Comparison of ENCODE assay signal across 27 cellular contexts in genomic region chr11:1181858-1182535, GRCh38. TPM values are rescaled to one million over a fixed set of nuclear protein-coding genes. Genes with fewer than 3 reads are reported as not detected.
DNase-seq lines count a peak whose midpoint lies in the region; ATAC-seq, FAIRE-seq and TF ChIP-seq lines count a peak whose summit lies in the region.
"Had no signal": no experiment of that assay in that cellular context is flagged by ENCODE, and none has a peak within 500 bp of the region (broad histone marks: within the 10 kb centered on the region; RNA-seq: fewer than 3 reads in every experiment).

No MANE protein-coding gene starts in this region.

- H4K20me1 ChIP-seq in smooth muscle cell (ENCODE audit: low read depth) = no peaks in the 10 kb centered on the region

- H3K9ac ChIP-seq in kidney (ENCODE audit: low read length in 2 of 2) (no peak overlapping the region), smooth muscle cell (ENCODE audit: low read depth) (no peak overlapping the region)

- intact Hi-C loops in kidney (cut with DNase I) = no loop called here

- H2AFZ ChIP-seq in smooth muscle cell (ENCODE audit: low read depth) = no peak overlapping the region
- H2AFZ ChIP-seq: GM23338 had no signal

- no peak overlapping the region for H3K27ac Mint-ChIP-seq in activated T-cell treated with anti-CD3 and anti-CD28 coated beads, Interleukin-2, amount 50 U/mL, for 24 hours
- H3K27ac Mint-ChIP-seq: CD4-positive, alpha-beta T cell; GM23338; IgD-negative memory B cell had no signal

- no peaks in the 10 kb centered on the region for H3K4me1 Mint-ChIP-seq in activated T-cell treated with anti-CD3 and anti-CD28 coated beads, Interleukin-2, amount 50 U/mL, for 4 hours (ENCODE audit: low read depth)
- peaks cover 2% of the 10 kb centered on the region for H3K4me1 Mint-ChIP-seq in activated T-cell treated with anti-CD3 and anti-CD28 coated beads, Interleukin-2, amount 50 U/mL, for 24 hours (ENCODE audit: low read depth)
- H3K4me1 Mint-ChIP-seq: GM23338, IgD-negative memory B cell had no signal

- H3K4me2 ChIP-seq in smooth muscle cell = no peak overlapping the region
- H3K4me2 ChIP-seq: GM23338 had no signal

- WGBS in smooth muscle cell (ENCODE audit: low lambda C conversion rate) = 93% methylated on average over 40 of the region's 41 CpGs

- no peak for FAIRE-seq in kidney (lab: Jason Lieb, UNC)

- H3K36me3 ChIP-seq in kidney (ENCODE audit: control insufficient read depth in 1 of 2, insufficient read depth in 2 of 2, low read length in 2 of 2) (no peaks in the 10 kb centered on the region), smooth muscle cell (ENCODE audit: low read depth) (no peaks in the 10 kb centered on the region)
- H3K36me3 ChIP-seq: BE2C, MG63 had no signal

- no peak overlapping the region for H3K4me3 Mint-ChIP-seq in activated T-cell treated with anti-CD3 and anti-CD28 coated beads, Interleukin-2, amount 50 U/mL, for 4 hours
- no peak overlapping the region for H3K4me3 Mint-ChIP-seq in activated T-cell treated with anti-CD3 and anti-CD28 coated beads, Interleukin-2, amount 50 U/mL, for 24 hours
- H3K4me3 Mint-ChIP-seq: CD4-positive, alpha-beta T cell; GM23338 had no signal

- no peaks in the 10 kb centered on the region for H3K27me3 ChIP-seq in smooth muscle cell (ENCODE audit: low read depth)
- H3K27me3 ChIP-seq: BE2C had no signal

- no peaks in the 10 kb centered on the region for H3K9me3 Mint-ChIP-seq in activated T-cell treated with anti-CD3 and anti-CD28 coated beads, Interleukin-2, amount 50 U/mL, for 4 hours
- H3K9me3 Mint-ChIP-seq in activated T-cell treated with anti-CD3 and anti-CD28 coated beads, Interleukin-2, amount 50 U/mL, for 24 hours = no peaks in the 10 kb centered on the region
- H3K9me3 Mint-ChIP-seq: CD4-positive, alpha-beta T cell; IgD-negative memory B cell had no signal

- ATAC-seq in activated T-cell treated with anti-CD3 and anti-CD28 coated beads, Interleukin-2, amount 50 U/mL, for 4 hours = peak; percentile 32 to 34
- ATAC-seq: GM23338 had no signal

- TF ChIP-seq CTCF in kidney (IDR thresholded peaks at IDR 0.05; ENCODE audit: borderline replicate concordance, extremely low read depth, insufficient read depth) (no peak), smooth muscle cell (IDR thresholded peaks at IDR 0.05; ENCODE audit: borderline replicate concordance, insufficient read depth, poor library complexity, severe bottlenecking) (no peak)

- H3K4me3 ChIP-seq in kidney (ENCODE audit: low read length in 2 of 2) (no peak overlapping the region), smooth muscle cell (no peak overlapping the region)
- H3K4me3 ChIP-seq: GM23338, MG63 had no signal

- DNase-seq in activated T-cell treated with anti-CD3 and anti-CD28 coated beads, Interleukin-2, amount 50 U/mL, for 4 hours = no peak
- DNase-seq in activated T-cell treated with anti-CD3 and anti-CD28 coated beads, Interleukin-2, amount 50 U/mL, for 24 hours = no peak
- DNase-seq in stimulated activated CD4-positive, alpha-beta T cell treated with anti-CD3 and anti-CD28 coated beads, Interleukin-15, amount 100 ng/mL, for 24 hours = peak; percentile 14
- no peak for DNase-seq in stimulated activated CD4-positive, alpha-beta T cell treated with anti-CD3 and anti-CD28 coated beads, Interleukin-1b, Interleukin-23, amount 100 ng/mL, for 48 hours
- DNase-seq in kidney (peak; percentile 52), iPS-NIHi11 (ENCODE audit: low spot score) (no peak), smooth muscle cell (lab: John Stamatoyannopoulos, UW; ENCODE audit: unreplicated experiment) (no peak)
- DNase-seq in stimulated activated naive CD4-positive, alpha-beta T cell (lab: John Stamatoyannopoulos, UW) = no peak
- DNase-seq: BE2C; Calu3; DMS53; HCEC 1CT; Kasumi-1; MG63; NCI-H1092; NCI-H1436 treated with DMSO at 0.1 percent for 48 hours; NCI-H2029; NCI-H2171; NCI-H526; NK-92 treated with Interleukin-12 subunit alpha and Interleukin-12 subunit beta, amount 100 ng/mL, for 24 hours; OCI-M1; SIG-M5 had no signal

- H3K27ac ChIP-seq in kidney (ENCODE audit: low read depth in 2 of 2, low read length in 2 of 2) = no peak overlapping the region
- no peak overlapping the region for H3K27ac ChIP-seq in smooth muscle cell (ENCODE audit: low read depth)

- H3K79me2 ChIP-seq in smooth muscle cell (ENCODE audit: low read depth) = no peaks in the 10 kb centered on the region

- H3K27me3 Mint-ChIP-seq in activated T-cell treated with anti-CD3 and anti-CD28 coated beads, Interleukin-2, amount 50 U/mL, for 4 hours (ENCODE audit: low read depth) = peaks cover 2% of the 10 kb centered on the region
- no peaks in the 10 kb centered on the region for H3K27me3 Mint-ChIP-seq in activated T-cell treated with anti-CD3 and anti-CD28 coated beads, Interleukin-2, amount 50 U/mL, for 24 hours
- H3K27me3 Mint-ChIP-seq: CD4-positive, alpha-beta T cell; IgD-negative memory B cell had no signal

- H3F3A ChIP-seq in smooth muscle cell (ENCODE audit: low read depth) = no peaks in the 10 kb centered on the region

- no peaks in the 10 kb centered on the region for H3K36me3 Mint-ChIP-seq in activated T-cell treated with anti-CD3 and anti-CD28 coated beads, Interleukin-2, amount 50 U/mL, for 4 hours (ENCODE audit: insufficient read depth)
- H3K36me3 Mint-ChIP-seq in activated T-cell treated with anti-CD3 and anti-CD28 coated beads, Interleukin-2, amount 50 U/mL, for 24 hours (ENCODE audit: low read depth) = no peaks in the 10 kb centered on the region
- H3K36me3 Mint-ChIP-seq: IgD-negative memory B cell had no signal

- H3K4me1 ChIP-seq in kidney (ENCODE audit: control insufficient read depth in 1 of 2, insufficient read depth in 1 of 2, low read depth in 1 of 2, low read length in 2 of 2) = no peaks in the 10 kb centered on the region
- no peaks in the 10 kb centered on the region for H3K4me1 ChIP-seq in smooth muscle cell (ENCODE audit: low read depth)
- H3K4me1 ChIP-seq: BE2C had no signal

- H3K9me3 ChIP-seq in kidney (ENCODE audit: control insufficient read depth in 1 of 2, low read length in 2 of 2) (no peaks in the 10 kb centered on the region), smooth muscle cell (replicated peaks; ENCODE audit: low read depth) (no peaks in the 10 kb centered on the region)
- H3K9me3 ChIP-seq: BE2C, MG63 had no signal

RNA-seq across cellular contexts. Expression of gene MUC5AC, which starts 24.2 kb away (rescaled TPM):
- total RNA-seq in activated T-cell treated with anti-CD3 and anti-CD28 coated beads, Interleukin-2, amount 50 U/mL, for 4 hours = under 1 TPM in 2 of 3 donors, not detected in 1; under 0.01 TPM
- total RNA-seq in kidney = 0.03 TPM
- polyA plus RNA-seq in kidney (ENCODE audit: insufficient read depth, low read depth, low replicate concordance) = not detected
- total RNA-seq in smooth muscle cell = not detected in 2 replicates
- not detected in 2 replicates for polyA plus RNA-seq in smooth muscle cell
- total RNA-seq: A172; CD4-positive, alpha-beta T cell; GM23338; RPMI7951 had no signal
- polyA plus RNA-seq: GM23338, IgD-negative memory B cell had no signal

RNA-seq across cellular contexts. Expression of gene MUC5B, which starts 40.9 kb away (rescaled TPM):
- total RNA-seq in activated T-cell treated with anti-CD3 and anti-CD28 coated beads, Interleukin-2, amount 50 U/mL, for 4 hours = 1 to 10 TPM; 1.1 to 2.2 (median 1.4) TPM
- total RNA-seq in kidney (0.38 TPM), smooth muscle cell (not detected in 2 replicates)
- polyA plus RNA-seq in kidney (ENCODE audit: insufficient read depth, low read depth, low replicate concordance) (not detected), smooth muscle cell (0.15 TPM in 1 of 2 replicates, not detected in the other)
- total RNA-seq: A172; CD4-positive, alpha-beta T cell; RPMI7951 had no signal
- polyA plus RNA-seq: IgD-negative memory B cell had no signal

Comparison
In these comparisons a context has a peak if more than half of its experiments do, and no peak if none do; other contexts are left out.
1. DNase-seq: peak in stimulated activated CD4-positive, alpha-beta T cell treated with anti-CD3 and anti-CD28 coated beads, Interleukin-15, amount 100 ng/mL, for 24 hours (single experiment) and kidney (single experiment); none in activated T-cell treated with anti-CD3 and anti-CD28 coated beads, Interleukin-2, amount 50 U/mL, for 4 hours (single experiment), activated T-cell treated with anti-CD3 and anti-CD28 coated beads, Interleukin-2, amount 50 U/mL, for 24 hours (single experiment), stimulated activated CD4-positive, alpha-beta T cell treated with anti-CD3 and anti-CD28 coated beads, Interleukin-1b, Interleukin-23, amount 100 ng/mL, for 48 hours (single experiment), stimulated activated naive CD4-positive, alpha-beta T cell (0 of 6), iPS-NIHi11 (single experiment) and smooth muscle cell (single experiment).